In genomic region chr4:139085141-139085540, GRCh38 we compare ENCODE assay signal across 8 cellular contexts.
DNase-seq lines count a peak whose midpoint lies in the region; ATAC-seq, FAIRE-seq and TF ChIP-seq lines count a peak whose summit lies in the region.

No MANE protein-coding gene starts in this region.

- DNase-seq in A673 (ENCODE audit: low spot score) (no peak), GM12891 (ENCODE audit: insufficient read length, low spot score) (no peak), activated B cell treated with CpG ODN at 0.5 μM for 24 hours (no peak), hepatocyte (ENCODE audit: low spot score) (no peak)
- DNase-seq in NK-92 treated with Interleukin-12 subunit alpha and Interleukin-12 subunit beta, amount 100 ng/mL, for 24 hours (lab: John Stamatoyannopoulos, UW): no peak

- intact Hi-C loops in A673 (cut with micrococcal nuclease; ENCODE audit: unreplicated experiment) (no loop called here), activated B cell treated with CpG ODN at 0.5 μM for 24 hours (cut with micrococcal nuclease) (no loop called here)

- H3K27me3 ChIP-seq in A673 (replicated peaks; ENCODE audit: insufficient read depth, low read depth, low read length, poor library complexity): no peaks in the 10 kb centered on the region
- no peaks in the 10 kb centered on the region for H3K27me3 ChIP-seq in hepatocyte
- no peaks in the 10 kb centered on the region for H3K27me3 ChIP-seq in subcutaneous abdominal adipose tissue (ENCODE audit: control insufficient read depth in 5 of 5, insufficient read depth in 4 of 5, low read length in 5 of 5)

- TF ChIP-seq CTCF in A673 (conservative IDR thresholded peaks at IDR 0.05; ENCODE audit: low read depth, low read length) (peak; percentile 44), activated B cell treated with CpG ODN at 0.5 μM for 24 hours (IDR thresholded peaks at IDR 0.05) (no peak), hepatocyte (IDR thresholded peaks at IDR 0.05; ENCODE audit: poor library complexity) (peak; percentile 45)

- POLR2A ChIA-PET in A673 (lab: Charles Lee; ENCODE audit: low non-redundant PET): no interaction called here
- POLR2A ChIA-PET in activated B cell treated with CpG ODN at 0.5 μM for 24 hours (lab: Charles Lee): interaction anchor here (0.9 to 3.2 kb wide), 4 partner anchors 9 to 210 kb away, joined by 4 to 37 read pairs (median 10); partner anchors contain the start of gene ELF2

- no peaks in the 10 kb centered on the region for H3K9me2 ChIP-seq in hepatocyte (replicated peaks; ENCODE audit: insufficient read depth)

- H3K36me3 Mint-ChIP-seq in activated B cell treated with CpG ODN at 0.5 μM for 24 hours (ENCODE audit: low read depth): peaks cover 24% of the 10 kb centered on the region

- peak overlapping the region; percentile 98 for H2AFZ ChIP-seq in hepatocyte

- H3K36me3 ChIP-seq in A673 (ENCODE audit: insufficient read depth, low read length, poor library complexity, severe bottlenecking) (no peaks in the 10 kb centered on the region), hepatocyte (replicated peaks; ENCODE audit: insufficient read depth, low read depth) (no peaks in the 10 kb centered on the region), subcutaneous abdominal adipose tissue (ENCODE audit: control insufficient read depth in 5 of 5, insufficient read depth in 5 of 5, low read length in 5 of 5) (no peaks in the 10 kb centered on the region)

- CTCF ChIA-PET in A673 (lab: Charles Lee): no interaction called here
- CTCF ChIA-PET in activated B cell treated with CpG ODN at 0.5 μM for 24 hours (lab: Charles Lee): interaction anchor here (1.0 to 2.6 kb wide), 3 partner anchors 55 to 211 kb away, joined by 3 to 12 read pairs (median 11); no protein-coding TSS in a partner anchor

- H3K27ac ChIP-seq in A673 (ENCODE audit: low read depth, low read length, poor library complexity, severe bottlenecking) (peak overlapping the region; percentile 89), hepatocyte (peak overlapping the region; percentile 98), subcutaneous abdominal adipose tissue (ENCODE audit: low read depth, low read length) (peak overlapping the region; percentile 97)

- no TSS peak for BruUV-seq in A673 (replicated peaks; lab: Mats Ljungman, UMichigan)

- peak overlapping the region; percentile 89 for H3K4me2 ChIP-seq in hepatocyte

- H3K27ac Mint-ChIP-seq in activated B cell treated with CpG ODN at 0.5 μM for 24 hours: peak overlapping the region; percentile 99

- H3K9ac ChIP-seq in subcutaneous abdominal adipose tissue (ENCODE audit: low read length in 5 of 5): peak overlapping the region in 1 of 5 donors; percentile 89

- peak overlapping the region; percentile 99 for H3K4me3 Mint-ChIP-seq in activated B cell treated with CpG ODN at 0.5 μM for 24 hours

- H3K9me3 ChIP-seq in A673 (ENCODE audit: low read depth, low read length, poor library complexity, severe bottlenecking) (no peaks in the 10 kb centered on the region), hepatocyte (ENCODE audit: low read depth) (no peaks in the 10 kb centered on the region), subcutaneous abdominal adipose tissue (ENCODE audit: control insufficient read depth in 5 of 5, low read length in 5 of 5) (no peaks in the 10 kb centered on the region)

- H3K4me1 Mint-ChIP-seq in activated B cell treated with CpG ODN at 0.5 μM for 24 hours: peaks cover 30% of the 10 kb centered on the region

- 52% methylated on average over 5 of the region's 5 CpGs for WGBS in hepatocyte (ENCODE audit: low lambda C conversion rate, missing lambda C conversion rate)

- peaks cover 22% of the 10 kb centered on the region for H4K20me1 ChIP-seq in hepatocyte (ENCODE audit: insufficient read depth, poor library complexity, severe bottlenecking)

- peaks cover 36% of the 10 kb centered on the region for H3K79me2 ChIP-seq in hepatocyte

- H3K4me1 ChIP-seq in A673 (ENCODE audit: insufficient read depth, low read length, poor library complexity, severe bottlenecking): peaks cover 18% of the 10 kb centered on the region
- H3K4me1 ChIP-seq in hepatocyte (ENCODE audit: insufficient read depth): peaks cover 5% of the 10 kb centered on the region
- peaks cover 0 to 32% (median 28%) of the 10 kb centered on the region in 5 donors for H3K4me1 ChIP-seq in subcutaneous abdominal adipose tissue (ENCODE audit: control insufficient read depth in 5 of 5, insufficient read depth in 5 of 5, low read length in 5 of 5)

- peak; percentile 28 for FAIRE-seq in GM12891 (lab: Jason Lieb, UNC)

- H3K4me3 ChIP-seq in A673 (ENCODE audit: low read depth, low read length, poor library complexity, severe bottlenecking): peak overlapping the region; percentile 88
- H3K4me3 ChIP-seq in hepatocyte: peak overlapping the region; percentile 95
- H3K4me3 ChIP-seq in subcutaneous abdominal adipose tissue (ENCODE audit: low read depth in 1 of 5, low read length in 5 of 5): peak overlapping the region in 4 of 5 donors; percentile 70 to 99 (median 94)

- no peaks in the 10 kb centered on the region for H3K9me3 Mint-ChIP-seq in activated B cell treated with CpG ODN at 0.5 μM for 24 hours

- no peaks in the 10 kb centered on the region for H3K27me3 Mint-ChIP-seq in activated B cell treated with CpG ODN at 0.5 μM for 24 hours

- no peak for TF ChIP-seq POLR2A in GM12891 (IDR thresholded peaks at IDR 0.05; ENCODE audit: low read depth, low read length)

- no peak for ATAC-seq in activated B cell treated with CpG ODN at 0.5 μM for 24 hours (ENCODE audit: low read depth)
- no peak for ATAC-seq in GM21381 (IDR thresholded peaks at IDR 0.05; ENCODE audit: unreplicated experiment)
- no peak for ATAC-seq in GM18861 (IDR thresholded peaks at IDR 0.05; ENCODE audit: unreplicated experiment)

TF ChIP-seq in GM12891, 5 proteins besides CTCF, POLR2A, EP300 and RAD21:
- TF ChIP-seq SPI1 (IDR thresholded peaks at IDR 0.05; ENCODE audit: low read depth, low read length): no peak
- no peak for TF ChIP-seq POU2F2 (IDR thresholded peaks at IDR 0.05; ENCODE audit: low read depth, low read length)
- no peak for TF ChIP-seq TAF1 (IDR thresholded peaks at IDR 0.05; ENCODE audit: low read depth, low read length)
- no peak for TF ChIP-seq PAX5 (IDR thresholded peaks at IDR 0.05; ENCODE audit: insufficient read depth, low read length, severe bottlenecking)
- TF ChIP-seq POLR2AphosphoS5 (IDR thresholded peaks at IDR 0.05; ENCODE audit: low read depth, low read length): no peak
TF ChIP-seq in GM12891: peak in this region for 0.
